ENCODE assay signal across 8 cellular contexts in the genomic region with DNA sequence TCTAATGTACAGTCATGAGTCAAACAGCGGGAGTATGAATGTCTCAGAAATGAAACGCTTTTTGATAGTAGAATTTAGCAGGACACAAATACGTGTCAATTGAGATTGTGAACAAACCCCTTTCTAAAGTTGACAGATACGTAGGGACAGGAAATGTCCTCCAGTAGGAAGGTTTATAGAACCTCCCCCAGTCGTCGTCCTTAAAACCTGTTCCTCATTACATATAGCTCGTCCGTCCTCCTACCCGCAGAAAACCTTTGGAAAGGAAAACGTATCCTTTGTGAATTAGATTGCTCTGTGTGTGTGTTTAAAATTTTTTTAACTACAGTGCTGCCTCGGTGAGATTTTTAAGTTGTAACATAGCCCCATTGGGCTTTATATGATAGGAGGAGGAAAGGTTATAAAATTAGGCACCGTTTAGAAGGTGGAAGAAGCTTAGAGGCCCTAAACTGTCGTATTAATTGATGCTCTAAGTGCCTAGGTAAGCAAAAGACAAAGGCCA. TPM values are rescaled to one million over a fixed set of nuclear protein-coding genes. Genes with fewer than 3 reads are reported as not detected.
DNase-seq lines count a peak whose midpoint lies in the region.

No MANE protein-coding gene starts in this region.

- H2BK5ac ChIP-seq in trophoblast cell (ENCODE audit: low read depth, low read length, poor library complexity) = no peak overlapping the region

- no peak overlapping the region for H2BK120ac ChIP-seq in trophoblast cell (ENCODE audit: insufficient read depth, low read length, poor library complexity)

- DNase-seq in NCI-H510A treated with DMSO at 0.1 percent for 48 hours (lab: John Stamatoyannopoulos, UW) (peak; percentile 75), NCI-H510A (lab: John Stamatoyannopoulos, UW) (no peak), RPMI8226 (peak; percentile 49), epithelial cell of prostate (ENCODE audit: low read depth, low spot score) (no peak), trophoblast cell (peak; percentile 57 to 77), dedifferentiated amniotic fluid mesenchymal stem cell (ENCODE audit: extremely low spot score) (no peak)
- no peak for DNase-seq in NK-92 treated with Interleukin-12 subunit alpha and Interleukin-12 subunit beta, amount 100 ng/mL, for 24 hours (lab: John Stamatoyannopoulos, UW)
- no peak for DNase-seq in stimulated activated CD4-positive, alpha-beta T cell treated with anti-CD3 and anti-CD28 coated beads, Interleukin-15, amount 100 ng/mL, for 24 hours

- H3K4ac ChIP-seq in trophoblast cell (ENCODE audit: low read depth, low read length) = no peak overlapping the region

- WGBS in trophoblast cell (ENCODE audit: extremely low coverage, insufficient coverage, insufficient read length) = no CpG with 5 or more reads among the region's 13 CpGs

- no peaks in the 10 kb centered on the region for H3K9me3 ChIP-seq in trophoblast cell (ENCODE audit: insufficient read depth, low read depth, low read length)

- no peak overlapping the region for H3K23ac ChIP-seq in trophoblast cell (ENCODE audit: low read length)

- H3K18ac ChIP-seq in trophoblast cell (ENCODE audit: low read length) = no peak overlapping the region

- H3K4me2 ChIP-seq in trophoblast cell (ENCODE audit: low read length) = peak overlapping the region; percentile 78

- H3K27me3 ChIP-seq in trophoblast cell (ENCODE audit: insufficient read depth, low read length) = no peaks in the 10 kb centered on the region

- no peak overlapping the region for H4K8ac ChIP-seq in trophoblast cell (ENCODE audit: low read depth, low read length)

- no peak overlapping the region for H2BK12ac ChIP-seq in trophoblast cell (ENCODE audit: low read length)

- H2AFZ ChIP-seq in trophoblast cell (ENCODE audit: insufficient read depth, low read length, poor library complexity) = peak overlapping the region; percentile 7

- H2AK5ac ChIP-seq in trophoblast cell (ENCODE audit: low read length) = no peak overlapping the region

- no peak overlapping the region for H3K14ac ChIP-seq in trophoblast cell (ENCODE audit: low read length)

- peaks cover 12% of the 10 kb centered on the region for H3K79me2 ChIP-seq in trophoblast cell (ENCODE audit: control insufficient read depth, insufficient read depth, low read length, poor library complexity)

- peaks cover 2 to 5% of the 10 kb centered on the region in 2 experiments for H3K4me1 ChIP-seq in trophoblast cell (ENCODE audit: control insufficient read depth in 1 of 2, insufficient read depth in 2 of 2, low read length in 2 of 2)

- peaks cover 8% of the 10 kb centered on the region for H3K79me1 ChIP-seq in trophoblast cell (ENCODE audit: low read length)

- peak overlapping the region; percentile 74 for H3K4me3 ChIP-seq in trophoblast cell (ENCODE audit: low read depth, low read length)

- H4K12ac ChIP-seq in trophoblast cell (ENCODE audit: low read depth, low read length) = no peak overlapping the region

- H3K9ac ChIP-seq in trophoblast cell (ENCODE audit: low read length) = no peak overlapping the region

- H3K36me3 ChIP-seq in trophoblast cell (ENCODE audit: control insufficient read depth in 1 of 2, insufficient read depth in 2 of 2, low read length in 2 of 2) = no peaks in the 10 kb centered on the region

- H3K27ac ChIP-seq in epithelial cell of prostate = peak overlapping the region; percentile 73
- no peak overlapping the region for H3K27ac ChIP-seq in trophoblast cell (ENCODE audit: low read depth, low read length)

- no peak overlapping the region for H4K91ac ChIP-seq in trophoblast cell (ENCODE audit: low read depth, low read length)

RNA-seq across cellular contexts. Expression of gene UBE2E1, which starts 4.1 kb away (rescaled TPM):
- 130 and 138 TPM in 2 replicates for polyA plus RNA-seq in trophoblast cell (2013)

Comparison
In these comparisons a context has a peak if more than half of its experiments do, and no peak if none do; other contexts are left out.
1. DNase-seq: peak in NCI-H510A treated with DMSO at 0.1 percent for 48 hours (single experiment), RPMI8226 (single experiment) and trophoblast cell (2 of 2); none in NCI-H510A (single experiment), epithelial cell of prostate (single experiment), dedifferentiated amniotic fluid mesenchymal stem cell (single experiment), NK-92 treated with Interleukin-12 subunit alpha and Interleukin-12 subunit beta, amount 100 ng/mL, for 24 hours (single experiment) and stimulated activated CD4-positive, alpha-beta T cell treated with anti-CD3 and anti-CD28 coated beads, Interleukin-15, amount 100 ng/mL, for 24 hours (single experiment).